1 cellular context compared by ENCODE assay signal in the genomic region with DNA sequence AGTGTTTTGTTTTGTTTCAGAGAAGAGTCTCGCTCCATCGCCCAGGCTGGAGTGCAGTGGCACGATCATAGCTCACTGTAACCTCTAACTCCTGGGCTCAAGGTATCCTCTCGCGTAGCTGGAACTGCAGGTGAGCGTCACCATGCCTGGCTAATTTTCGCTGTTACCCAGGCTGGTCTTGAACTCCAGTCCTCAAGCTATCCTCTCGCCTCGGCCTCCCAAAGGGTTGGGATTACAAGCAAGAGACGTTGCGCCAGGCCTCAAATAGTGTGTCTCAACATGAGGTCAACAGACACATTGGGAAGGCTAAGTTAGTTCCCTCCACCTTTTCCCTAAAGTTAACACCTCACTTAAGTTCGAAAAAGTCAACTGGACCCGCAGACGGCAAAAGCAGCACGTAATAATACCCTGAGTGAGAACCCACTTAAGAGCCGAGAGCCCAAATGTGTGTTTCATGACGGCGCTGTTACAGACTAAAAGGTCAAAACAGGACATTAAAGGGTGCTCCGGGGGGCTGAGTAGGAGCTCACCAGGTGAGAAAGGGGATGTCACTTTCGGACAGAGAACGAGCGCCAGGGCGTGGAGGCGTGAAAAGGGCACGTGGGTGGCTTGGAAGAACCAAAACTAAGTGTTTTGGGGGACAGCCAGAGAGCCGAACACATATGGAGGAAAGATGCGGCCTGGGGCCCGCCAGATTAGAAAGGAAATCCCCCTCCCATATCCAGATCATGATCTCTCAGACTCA.
TF ChIP-seq lines count a peak whose summit lies in the region.

No MANE protein-coding gene starts in this region.

TF ChIP-seq in K562, 482 proteins besides CTCF, POLR2A, EP300 and RAD21 (continued from another document and continues in another):
- TF ChIP-seq, protein P1, sequence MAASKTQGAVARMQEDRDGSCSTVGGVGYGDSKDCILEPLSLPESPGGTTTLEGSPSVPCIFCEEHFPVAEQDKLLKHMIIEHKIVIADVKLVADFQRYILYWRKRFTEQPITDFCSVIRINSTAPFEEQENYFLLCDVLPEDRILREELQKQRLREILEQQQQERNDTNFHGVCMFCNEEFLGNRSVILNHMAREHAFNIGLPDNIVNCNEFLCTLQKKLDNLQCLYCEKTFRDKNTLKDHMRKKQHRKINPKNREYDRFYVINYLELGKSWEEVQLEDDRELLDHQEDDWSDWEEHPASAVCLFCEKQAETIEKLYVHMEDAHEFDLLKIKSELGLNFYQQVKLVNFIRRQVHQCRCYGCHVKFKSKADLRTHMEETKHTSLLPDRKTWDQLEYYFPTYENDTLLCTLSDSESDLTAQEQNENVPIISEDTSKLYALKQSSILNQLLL (CRISPR knock-in tag; IDR thresholded peaks at IDR 0.05; ENCODE audit: borderline replicate concordance): no peak
- TF ChIP-seq XRCC5 (IDR thresholded peaks at IDR 0.05; ENCODE audit: low read depth, low read length): no peak
- 0 out of 2 replicates have a peak, but pooled peaks have one; percentile 57 for TF ChIP-seq KAT7 (CRISPR knock-in tag; IDR thresholded peaks at IDR 0.05; ENCODE audit: borderline replicate concordance)
- TF ChIP-seq, protein P2, sequence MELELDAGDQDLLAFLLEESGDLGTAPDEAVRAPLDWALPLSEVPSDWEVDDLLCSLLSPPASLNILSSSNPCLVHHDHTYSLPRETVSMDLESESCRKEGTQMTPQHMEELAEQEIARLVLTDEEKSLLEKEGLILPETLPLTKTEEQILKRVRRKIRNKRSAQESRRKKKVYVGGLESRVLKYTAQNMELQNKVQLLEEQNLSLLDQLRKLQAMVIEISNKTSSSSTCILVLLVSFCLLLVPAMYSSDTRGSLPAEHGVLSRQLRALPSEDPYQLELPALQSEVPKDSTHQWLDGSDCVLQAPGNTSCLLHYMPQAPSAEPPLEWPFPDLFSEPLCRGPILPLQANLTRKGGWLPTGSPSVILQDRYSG (tag; conservative IDR thresholded peaks at IDR 0.05; ENCODE audit: low read depth): peak; percentile 70
- 0 out of 2 replicates have a peak, but pooled peaks have one; percentile 6 for TF ChIP-seq NFE2L1 (tag; IDR thresholded peaks at IDR 0.05; ENCODE audit: borderline replicate concordance, low read depth)
- TF ChIP-seq, protein P3, sequence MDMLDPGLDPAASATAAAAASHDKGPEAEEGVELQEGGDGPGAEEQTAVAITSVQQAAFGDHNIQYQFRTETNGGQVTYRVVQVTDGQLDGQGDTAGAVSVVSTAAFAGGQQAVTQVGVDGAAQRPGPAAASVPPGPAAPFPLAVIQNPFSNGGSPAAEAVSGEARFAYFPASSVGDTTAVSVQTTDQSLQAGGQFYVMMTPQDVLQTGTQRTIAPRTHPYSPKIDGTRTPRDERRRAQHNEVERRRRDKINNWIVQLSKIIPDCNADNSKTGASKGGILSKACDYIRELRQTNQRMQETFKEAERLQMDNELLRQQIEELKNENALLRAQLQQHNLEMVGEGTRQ (CRISPR knock-in tag; IDR thresholded peaks at IDR 0.05): peak; percentile 76
- TF ChIP-seq, protein P4, sequence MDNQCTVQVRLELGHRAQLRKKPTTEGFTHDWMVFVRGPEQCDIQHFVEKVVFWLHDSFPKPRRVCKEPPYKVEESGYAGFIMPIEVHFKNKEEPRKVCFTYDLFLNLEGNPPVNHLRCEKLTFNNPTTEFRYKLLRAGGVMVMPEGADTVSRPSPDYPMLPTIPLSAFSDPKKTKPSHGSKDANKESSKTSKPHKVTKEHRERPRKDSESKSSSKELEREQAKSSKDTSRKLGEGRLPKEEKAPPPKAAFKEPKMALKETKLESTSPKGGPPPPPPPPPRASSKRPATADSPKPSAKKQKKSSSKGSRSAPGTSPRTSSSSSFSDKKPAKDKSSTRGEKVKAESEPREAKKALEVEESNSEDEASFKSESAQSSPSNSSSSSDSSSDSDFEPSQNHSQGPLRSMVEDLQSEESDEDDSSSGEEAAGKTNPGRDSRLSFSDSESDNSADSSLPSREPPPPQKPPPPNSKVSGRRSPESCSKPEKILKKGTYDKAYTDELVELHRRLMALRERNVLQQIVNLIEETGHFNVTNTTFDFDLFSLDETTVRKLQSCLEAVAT (IDR thresholded peaks at IDR 0.05): no peak
- TF ChIP-seq PTBP1 (IDR thresholded peaks at IDR 0.05; ENCODE audit: low read depth, low read length): no peak
- TF ChIP-seq, protein P5, sequence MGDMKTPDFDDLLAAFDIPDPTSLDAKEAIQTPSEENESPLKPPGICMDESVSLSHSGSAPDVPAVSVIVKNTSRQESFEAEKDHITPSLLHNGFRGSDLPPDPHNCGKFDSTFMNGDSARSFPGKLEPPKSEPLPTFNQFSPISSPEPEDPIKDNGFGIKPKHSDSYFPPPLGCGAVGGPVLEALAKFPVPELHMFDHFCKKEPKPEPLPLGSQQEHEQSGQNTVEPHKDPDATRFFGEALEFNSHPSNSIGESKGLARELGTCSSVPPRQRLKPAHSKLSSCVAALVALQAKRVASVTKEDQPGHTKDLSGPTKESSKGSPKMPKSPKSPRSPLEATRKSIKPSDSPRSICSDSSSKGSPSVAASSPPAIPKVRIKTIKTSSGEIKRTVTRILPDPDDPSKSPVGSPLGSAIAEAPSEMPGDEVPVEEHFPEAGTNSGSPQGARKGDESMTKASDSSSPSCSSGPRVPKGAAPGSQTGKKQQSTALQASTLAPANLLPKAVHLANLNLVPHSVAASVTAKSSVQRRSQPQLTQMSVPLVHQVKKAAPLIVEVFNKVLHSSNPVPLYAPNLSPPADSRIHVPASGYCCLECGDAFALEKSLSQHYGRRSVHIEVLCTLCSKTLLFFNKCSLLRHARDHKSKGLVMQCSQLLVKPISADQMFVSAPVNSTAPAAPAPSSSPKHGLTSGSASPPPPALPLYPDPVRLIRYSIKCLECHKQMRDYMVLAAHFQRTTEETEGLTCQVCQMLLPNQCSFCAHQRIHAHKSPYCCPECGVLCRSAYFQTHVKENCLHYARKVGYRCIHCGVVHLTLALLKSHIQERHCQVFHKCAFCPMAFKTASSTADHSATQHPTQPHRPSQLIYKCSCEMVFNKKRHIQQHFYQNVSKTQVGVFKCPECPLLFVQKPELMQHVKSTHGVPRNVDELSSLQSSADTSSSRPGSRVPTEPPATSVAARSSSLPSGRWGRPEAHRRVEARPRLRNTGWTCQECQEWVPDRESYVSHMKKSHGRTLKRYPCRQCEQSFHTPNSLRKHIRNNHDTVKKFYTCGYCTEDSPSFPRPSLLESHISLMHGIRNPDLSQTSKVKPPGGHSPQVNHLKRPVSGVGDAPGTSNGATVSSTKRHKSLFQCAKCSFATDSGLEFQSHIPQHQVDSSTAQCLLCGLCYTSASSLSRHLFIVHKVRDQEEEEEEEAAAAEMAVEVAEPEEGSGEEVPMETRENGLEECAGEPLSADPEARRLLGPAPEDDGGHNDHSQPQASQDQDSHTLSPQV (IDR thresholded peaks at IDR 0.05): peak; percentile 93
- TF ChIP-seq, protein P6, sequence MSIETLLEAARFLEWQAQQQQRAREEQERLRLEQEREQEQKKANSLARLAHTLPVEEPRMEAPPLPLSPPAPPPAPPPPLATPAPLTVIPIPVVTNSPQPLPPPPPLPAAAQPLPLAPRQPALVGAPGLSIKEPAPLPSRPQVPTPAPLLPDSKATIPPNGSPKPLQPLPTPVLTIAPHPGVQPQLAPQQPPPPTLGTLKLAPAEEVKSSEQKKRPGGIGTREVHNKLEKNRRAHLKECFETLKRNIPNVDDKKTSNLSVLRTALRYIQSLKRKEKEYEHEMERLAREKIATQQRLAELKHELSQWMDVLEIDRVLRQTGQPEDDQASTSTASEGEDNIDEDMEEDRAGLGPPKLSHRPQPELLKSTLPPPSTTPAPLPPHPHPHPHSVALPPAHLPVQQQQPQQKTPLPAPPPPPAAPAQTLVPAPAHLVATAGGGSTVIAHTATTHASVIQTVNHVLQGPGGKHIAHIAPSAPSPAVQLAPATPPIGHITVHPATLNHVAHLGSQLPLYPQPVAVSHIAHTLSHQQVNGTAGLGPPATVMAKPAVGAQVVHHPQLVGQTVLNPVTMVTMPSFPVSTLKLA (conservative IDR thresholded peaks at IDR 0.05): peak in 1 of 2 experiments; percentile 93
- TF ChIP-seq, protein P7, sequence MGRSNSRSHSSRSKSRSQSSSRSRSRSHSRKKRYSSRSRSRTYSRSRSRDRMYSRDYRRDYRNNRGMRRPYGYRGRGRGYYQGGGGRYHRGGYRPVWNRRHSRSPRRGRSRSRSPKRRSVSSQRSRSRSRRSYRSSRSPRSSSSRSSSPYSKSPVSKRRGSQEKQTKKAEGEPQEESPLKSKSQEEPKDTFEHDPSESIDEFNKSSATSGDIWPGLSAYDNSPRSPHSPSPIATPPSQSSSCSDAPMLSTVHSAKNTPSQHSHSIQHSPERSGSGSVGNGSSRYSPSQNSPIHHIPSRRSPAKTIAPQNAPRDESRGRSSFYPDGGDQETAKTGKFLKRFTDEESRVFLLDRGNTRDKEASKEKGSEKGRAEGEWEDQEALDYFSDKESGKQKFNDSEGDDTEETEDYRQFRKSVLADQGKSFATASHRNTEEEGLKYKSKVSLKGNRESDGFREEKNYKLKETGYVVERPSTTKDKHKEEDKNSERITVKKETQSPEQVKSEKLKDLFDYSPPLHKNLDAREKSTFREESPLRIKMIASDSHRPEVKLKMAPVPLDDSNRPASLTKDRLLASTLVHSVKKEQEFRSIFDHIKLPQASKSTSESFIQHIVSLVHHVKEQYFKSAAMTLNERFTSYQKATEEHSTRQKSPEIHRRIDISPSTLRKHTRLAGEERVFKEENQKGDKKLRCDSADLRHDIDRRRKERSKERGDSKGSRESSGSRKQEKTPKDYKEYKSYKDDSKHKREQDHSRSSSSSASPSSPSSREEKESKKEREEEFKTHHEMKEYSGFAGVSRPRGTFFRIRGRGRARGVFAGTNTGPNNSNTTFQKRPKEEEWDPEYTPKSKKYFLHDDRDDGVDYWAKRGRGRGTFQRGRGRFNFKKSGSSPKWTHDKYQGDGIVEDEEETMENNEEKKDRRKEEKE (IDR thresholded peaks at IDR 0.05; ENCODE audit: borderline replicate concordance in 1 of 2, control insufficient read depth in 1 of 2, low read depth in 2 of 2, low read length in 1 of 2): peak in 1 of 2 experiments; percentile 81; a peak in 2 of 4 replicates
- TF ChIP-seq IRF2 (CRISPR knock-in tag; IDR thresholded peaks at IDR 0.05): no peak
- no peak for TF ChIP-seq RUNX1 (IDR thresholded peaks at IDR 0.05; ENCODE audit: low read depth)
- TF ChIP-seq, protein P8, sequence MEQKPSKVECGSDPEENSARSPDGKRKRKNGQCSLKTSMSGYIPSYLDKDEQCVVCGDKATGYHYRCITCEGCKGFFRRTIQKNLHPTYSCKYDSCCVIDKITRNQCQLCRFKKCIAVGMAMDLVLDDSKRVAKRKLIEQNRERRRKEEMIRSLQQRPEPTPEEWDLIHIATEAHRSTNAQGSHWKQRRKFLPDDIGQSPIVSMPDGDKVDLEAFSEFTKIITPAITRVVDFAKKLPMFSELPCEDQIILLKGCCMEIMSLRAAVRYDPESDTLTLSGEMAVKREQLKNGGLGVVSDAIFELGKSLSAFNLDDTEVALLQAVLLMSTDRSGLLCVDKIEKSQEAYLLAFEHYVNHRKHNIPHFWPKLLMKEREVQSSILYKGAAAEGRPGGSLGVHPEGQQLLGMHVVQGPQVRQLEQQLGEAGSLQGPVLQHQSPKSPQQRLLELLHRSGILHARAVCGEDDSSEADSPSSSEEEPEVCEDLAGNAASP (IDR thresholded peaks at IDR 0.05): no peak
- TF ChIP-seq, protein P9, sequence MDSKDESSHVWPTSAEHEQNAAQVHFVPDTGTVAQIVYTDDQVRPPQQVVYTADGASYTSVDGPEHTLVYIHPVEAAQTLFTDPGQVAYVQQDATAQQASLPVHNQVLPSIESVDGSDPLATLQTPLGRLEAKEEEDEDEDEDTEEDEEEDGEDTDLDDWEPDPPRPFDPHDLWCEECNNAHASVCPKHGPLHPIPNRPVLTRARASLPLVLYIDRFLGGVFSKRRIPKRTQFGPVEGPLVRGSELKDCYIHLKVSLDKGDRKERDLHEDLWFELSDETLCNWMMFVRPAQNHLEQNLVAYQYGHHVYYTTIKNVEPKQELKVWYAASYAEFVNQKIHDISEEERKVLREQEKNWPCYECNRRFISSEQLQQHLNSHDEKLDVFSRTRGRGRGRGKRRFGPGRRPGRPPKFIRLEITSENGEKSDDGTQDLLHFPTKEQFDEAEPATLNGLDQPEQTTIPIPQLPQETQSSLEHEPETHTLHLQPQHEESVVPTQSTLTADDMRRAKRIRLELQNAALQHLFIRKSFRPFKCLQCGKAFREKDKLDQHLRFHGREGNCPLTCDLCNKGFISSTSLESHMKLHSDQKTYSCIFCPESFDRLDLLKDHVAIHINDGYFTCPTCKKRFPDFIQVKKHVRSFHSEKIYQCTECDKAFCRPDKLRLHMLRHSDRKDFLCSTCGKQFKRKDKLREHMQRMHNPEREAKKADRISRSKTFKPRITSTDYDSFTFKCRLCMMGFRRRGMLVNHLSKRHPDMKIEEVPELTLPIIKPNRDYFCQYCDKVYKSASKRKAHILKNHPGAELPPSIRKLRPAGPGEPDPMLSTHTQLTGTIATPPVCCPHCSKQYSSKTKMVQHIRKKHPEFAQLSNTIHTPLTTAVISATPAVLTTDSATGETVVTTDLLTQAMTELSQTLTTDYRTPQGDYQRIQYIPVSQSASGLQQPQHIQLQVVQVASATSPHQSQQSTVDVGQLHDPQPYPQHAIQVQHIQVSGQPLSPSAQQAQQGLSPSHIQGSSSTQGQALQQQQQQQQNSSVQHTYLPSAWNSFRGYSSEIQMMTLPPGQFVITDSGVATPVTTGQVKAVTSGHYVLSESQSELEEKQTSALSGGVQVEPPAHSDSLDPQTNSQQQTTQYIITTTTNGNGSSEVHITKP (IDR thresholded peaks at IDR 0.05; ENCODE audit: partially characterized antibody): peak; percentile 99
- TF ChIP-seq HDAC1 (IDR thresholded peaks at IDR 0.05): 0 out of 4 replicates have a peak, but pooled peaks of 1 of the 2 experiments have one; percentile 29
- peak; percentile 12; the same call in 1 of the 2 replicates for TF ChIP-seq ZBTB1 (CRISPR knock-in tag; IDR thresholded peaks at IDR 0.05; ENCODE audit: borderline replicate concordance, low read depth)
- TF ChIP-seq NONO (IDR thresholded peaks at IDR 0.05; ENCODE audit: low read depth in 2 of 2, low read length in 1 of 2): peak in 1 of 2 experiments; percentile 97; a peak in 2 of 4 replicates
- TF ChIP-seq, protein P10, sequence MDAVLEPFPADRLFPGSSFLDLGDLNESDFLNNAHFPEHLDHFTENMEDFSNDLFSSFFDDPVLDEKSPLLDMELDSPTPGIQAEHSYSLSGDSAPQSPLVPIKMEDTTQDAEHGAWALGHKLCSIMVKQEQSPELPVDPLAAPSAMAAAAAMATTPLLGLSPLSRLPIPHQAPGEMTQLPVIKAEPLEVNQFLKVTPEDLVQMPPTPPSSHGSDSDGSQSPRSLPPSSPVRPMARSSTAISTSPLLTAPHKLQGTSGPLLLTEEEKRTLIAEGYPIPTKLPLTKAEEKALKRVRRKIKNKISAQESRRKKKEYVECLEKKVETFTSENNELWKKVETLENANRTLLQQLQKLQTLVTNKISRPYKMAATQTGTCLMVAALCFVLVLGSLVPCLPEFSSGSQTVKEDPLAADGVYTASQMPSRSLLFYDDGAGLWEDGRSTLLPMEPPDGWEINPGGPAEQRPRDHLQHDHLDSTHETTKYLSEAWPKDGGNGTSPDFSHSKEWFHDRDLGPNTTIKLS (IDR thresholded peaks at IDR 0.05; ENCODE audit: borderline replicate concordance, low read depth): no peak
- TF ChIP-seq NR2C2 (CRISPR knock-in tag; IDR thresholded peaks at IDR 0.05): no peak
- 0 out of 2 replicates have a peak, but pooled peaks have one; percentile 92 for TF ChIP-seq NR2C2 (tag; IDR thresholded peaks at IDR 0.05)
- no peak for TF ChIP-seq TCF7L2 (IDR thresholded peaks at IDR 0.05; ENCODE audit: low read depth, low read length)
- TF ChIP-seq MYC (IDR thresholded peaks at IDR 0.05; ENCODE audit: low read depth, low read length): peak; percentile 80; the same call in 1 of the 2 replicates
- TF ChIP-seq MYC (CRISPR knock-in tag; IDR thresholded peaks at IDR 0.05; ENCODE audit: borderline replicate concordance, low read depth): no peak
- TF ChIP-seq TAF7 (tag; IDR thresholded peaks at IDR 0.05): no peak
